In the genomic region with DNA sequence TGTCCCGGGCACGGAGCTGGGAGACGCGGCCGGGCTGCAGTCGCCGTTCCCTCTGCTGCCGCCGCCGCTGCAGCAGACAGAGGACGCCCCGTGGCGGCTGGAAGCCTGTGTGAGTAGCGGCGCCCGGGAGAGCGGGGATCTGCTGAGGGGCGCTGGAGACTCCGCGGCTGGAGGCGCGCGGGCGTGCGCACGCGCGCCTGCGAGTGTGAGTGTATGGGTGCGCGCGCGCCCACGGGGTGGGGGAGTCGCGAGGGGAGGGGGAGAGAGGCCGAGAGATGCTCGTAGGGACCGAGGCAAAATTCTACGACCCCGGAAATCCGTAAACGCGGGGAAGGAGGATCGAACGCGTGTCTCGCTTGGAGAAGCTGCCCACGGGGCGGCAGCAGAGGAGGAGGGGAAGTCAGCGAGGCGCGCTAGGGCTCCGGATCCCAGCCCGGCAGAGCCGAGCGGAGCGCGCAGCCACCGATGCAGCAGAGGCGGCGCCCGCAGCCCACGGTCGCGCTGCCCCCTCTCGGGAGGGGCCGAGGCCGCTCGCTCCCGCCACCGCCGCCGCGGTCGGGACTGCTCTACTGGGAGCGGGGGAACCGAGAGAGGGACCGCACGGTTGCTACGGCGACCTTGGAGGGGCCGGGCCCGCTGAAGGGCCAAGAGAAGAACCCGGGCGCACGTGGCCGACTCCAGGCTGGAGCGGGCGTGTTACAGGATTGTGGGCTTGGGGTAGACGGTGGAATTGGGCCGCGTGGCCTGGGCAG, we compare ENCODE assay signal across 8 cellular contexts. TPM values are rescaled to one million over a fixed set of nuclear protein-coding genes. Genes with fewer than 3 reads are reported as not detected.
DNase-seq lines count a peak whose midpoint lies in the region; ATAC-seq and TF ChIP-seq lines count a peak whose summit lies in the region.

A gene (minus strand): TSS at position 207 of the 752 bp plus-strand sequence.

- H3K4me3 ChIP-seq in fibroblast of villous mesenchyme (ENCODE audit: low read depth, low read length): peak within 1 kb of the TSS; percentile 72

- peaks cover 0 to 3% (median 0%) of the 10 kb centered on the region in 7 donors for H3K9me3 Mint-ChIP-seq in CD14-positive monocyte
- no peaks in the 10 kb centered on the region for H3K9me3 Mint-ChIP-seq in activated T-cell treated with anti-CD3 and anti-CD28 coated beads, Interleukin-2, amount 50 U/mL, for 72 hours
- H3K9me3 Mint-ChIP-seq in naive B cell: no peaks in the 10 kb centered on the region

- DNase-seq in CD14-positive monocyte (ENCODE audit: low spot score): no peak
- DNase-seq in GM19240 (ENCODE audit: insufficient read length, low spot score): peak; percentile 20
- DNase-seq in NCI-H2171 (lab: John Stamatoyannopoulos, UW): peak; percentile 83
- DNase-seq in activated T-cell treated with anti-CD3 and anti-CD28 coated beads, Interleukin-2, amount 50 U/mL, for 72 hours: peak; percentile 37 to 45
- peak; percentile 81 for DNase-seq in fibroblast of villous mesenchyme (ENCODE audit: low read depth)
- DNase-seq in naive B cell: peak; percentile 5
- DNase-seq in ureter (ENCODE audit: low spot score): peak; percentile 73

- peak within 1 kb of the TSS; percentile 68 to 91 for H3K4me3 Mint-ChIP-seq in CD14-positive monocyte
- H3K4me3 Mint-ChIP-seq in activated T-cell treated with anti-CD3 and anti-CD28 coated beads, Interleukin-2, amount 50 U/mL, for 72 hours: peak within 1 kb of the TSS; percentile 89 to 95
- H3K4me3 Mint-ChIP-seq in naive B cell: peak within 1 kb of the TSS; percentile 63 to 86 (median 82)

- H3K4me1 Mint-ChIP-seq in CD14-positive monocyte: peaks cover 14% of the 10 kb centered on the region
- H3K4me1 Mint-ChIP-seq in activated T-cell treated with anti-CD3 and anti-CD28 coated beads, Interleukin-2, amount 50 U/mL, for 72 hours (ENCODE audit: low read depth): peaks cover 4% of the 10 kb centered on the region
- peaks cover 8 to 18% (median 12%) of the 10 kb centered on the region in 3 donors for H3K4me1 Mint-ChIP-seq in naive B cell

- H3K27me3 Mint-ChIP-seq in CD14-positive monocyte (ENCODE audit: low read depth in 3 of 3) (peaks cover 24 to 48% (median 46%) of the 10 kb centered on the region in 3 donors), naive B cell (peaks cover 27 to 45% (median 42%) of the 10 kb centered on the region in 3 donors)
- peaks cover 58% of the 10 kb centered on the region for H3K27me3 Mint-ChIP-seq in activated T-cell treated with anti-CD3 and anti-CD28 coated beads, Interleukin-2, amount 50 U/mL, for 72 hours (ENCODE audit: low read depth)

- no peak for TF ChIP-seq CTCF in CD14-positive monocyte (IDR thresholded peaks at IDR 0.05)
- peak; percentile 4 for TF ChIP-seq CTCF in fibroblast of villous mesenchyme (IDR thresholded peaks at IDR 0.05; ENCODE audit: insufficient read depth, low read depth, low read length)

- H3K27ac Mint-ChIP-seq in CD14-positive monocyte (peak within 1 kb of the TSS in 1 of 7 donors; percentile 56), naive B cell (no peak within 1 kb of the TSS)
- H3K27ac Mint-ChIP-seq in activated T-cell treated with anti-CD3 and anti-CD28 coated beads, Interleukin-2, amount 50 U/mL, for 72 hours: no peak within 1 kb of the TSS

- H3K36me3 Mint-ChIP-seq in CD14-positive monocyte (no peaks in the 10 kb centered on the region), naive B cell (no peaks in the 10 kb centered on the region)
- H3K36me3 Mint-ChIP-seq in activated T-cell treated with anti-CD3 and anti-CD28 coated beads, Interleukin-2, amount 50 U/mL, for 72 hours (ENCODE audit: insufficient read depth in 2 of 2): peaks cover 0 to 1% of the 10 kb centered on the region in 2 donors

- peak; percentile 68 for ATAC-seq in activated T-cell treated with anti-CD3 and anti-CD28 coated beads, Interleukin-2, amount 50 U/mL, for 72 hours (replicated peaks in 1 of 2)
- ATAC-seq in naive B cell (ENCODE audit: low read depth in 2 of 2) (peak; percentile 38 to 46), HG02852 (IDR thresholded peaks at IDR 0.05; ENCODE audit: unreplicated experiment) (no peak)

- intact Hi-C loops in CD14-positive monocyte (cut with micrococcal nuclease): no loop called here

RNA-seq across cellular contexts. Expression of the gene that starts here (rescaled TPM):
- polyA plus RNA-seq in CD14-positive monocyte (under 1 TPM in 1 of 2 donors, not detected in 1; 0.04 TPM), naive B cell (ENCODE audit: low read depth in 6 of 6) (not detected)
- 1 to 10 TPM; 1.2 to 2.0 TPM for total RNA-seq in activated T-cell treated with anti-CD3 and anti-CD28 coated beads, Interleukin-2, amount 50 U/mL, for 72 hours
- total RNA-seq in fibroblast of villous mesenchyme (1.3 and 2.2 TPM in 2 replicates), ureter (7.1 TPM)

Comparison
In these comparisons a context has a peak if more than half of its experiments do, and no peak if none do; other contexts are left out.
1. Peak in DNase-seq and ATAC-seq in naive B cell; RNA of the gene not detected or under 1 TPM.